8 cellular contexts compared by ENCODE assay signal in the genomic region with DNA sequence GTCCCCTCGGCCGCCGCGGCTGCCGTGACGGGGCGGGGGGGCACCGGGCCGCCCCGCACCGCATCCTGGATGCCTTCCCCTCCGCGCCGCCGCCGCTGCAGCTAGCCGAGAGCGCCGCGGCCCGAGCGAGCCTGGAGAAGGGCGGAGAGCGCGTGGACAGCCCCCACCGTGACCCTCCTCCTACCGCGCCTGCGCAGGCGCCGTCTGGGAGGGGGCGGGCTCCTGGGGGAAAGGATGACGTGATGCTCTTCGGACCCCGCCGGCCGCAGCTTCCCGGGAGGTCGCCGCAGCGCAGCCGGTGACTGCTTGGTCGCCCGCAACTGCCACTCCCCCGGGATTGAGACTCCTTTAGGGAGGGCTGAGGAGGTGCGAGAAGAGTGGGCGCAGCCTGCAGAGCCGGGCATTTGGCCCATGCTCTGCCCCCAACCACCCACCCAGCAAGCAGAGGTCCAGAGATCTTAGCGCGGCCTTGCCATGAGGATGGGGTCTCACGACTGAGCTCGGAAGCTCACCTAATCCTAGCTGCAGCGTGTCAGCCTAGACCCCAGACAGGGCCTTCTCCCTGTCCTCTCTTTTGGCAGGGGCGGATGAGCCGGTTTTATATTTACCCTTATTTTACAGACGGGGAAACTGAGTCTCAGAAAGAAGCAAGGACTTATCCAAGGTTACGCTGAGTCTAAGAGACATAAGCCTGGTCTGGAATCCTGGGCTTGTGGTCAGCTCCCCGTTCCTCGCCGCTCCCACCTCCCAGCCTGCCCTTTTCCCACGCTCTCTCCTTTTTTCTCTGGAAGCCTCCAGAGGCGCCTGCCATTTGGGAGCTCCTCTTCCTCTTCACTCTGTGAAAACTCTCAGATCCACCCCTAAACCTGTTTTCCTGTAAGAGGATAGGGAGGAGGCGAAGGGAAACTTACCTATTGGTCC. TPM values are rescaled to one million over a fixed set of nuclear protein-coding genes. Genes with fewer than 3 reads are reported as not detected.
A peak's percentile ranks its signal among the peaks of the same experiment; 100 is the strongest.
DNase-seq lines count a peak whose midpoint lies in the region; TF ChIP-seq lines count a peak whose summit lies in the region.

A gene (minus strand): TSS at position 140 of the 921 bp plus-strand sequence. CDS start 281 bp downstream, outside the sequence.

- H3K4me1 Mint-ChIP-seq in stimulated activated naive CD8-positive, alpha-beta T cell treated with anti-CD3 and anti-CD28 coated beads, Interleukin-15, Interleukin-2, amounts not matched to agents 100 ng/mL and 50 ng/mL, for 24 hours (ENCODE audit: low read depth) = peaks cover 44% of the 10 kb centered on the region

- H3K27me3 Mint-ChIP-seq in stimulated activated naive CD8-positive, alpha-beta T cell treated with anti-CD3 and anti-CD28 coated beads, Interleukin-15, Interleukin-2, amounts not matched to agents 100 ng/mL and 50 ng/mL, for 24 hours = peaks cover 11% of the 10 kb centered on the region

- H2AFZ ChIP-seq in PC-9 = peak within 1 kb of the TSS; percentile 85

- intact Hi-C loops in PC-9 (cut with micrococcal nuclease; ENCODE audit: unreplicated experiment) = no loop called here

- peak; percentile 49 for TF ChIP-seq POLR2A in GM19193 (IDR thresholded peaks at IDR 0.05; ENCODE audit: extremely low read depth, insufficient read depth, insufficient read length)

- H3K36me3 ChIP-seq in PC-9 (ENCODE audit: low read depth) = no peaks in the 10 kb centered on the region

- H3K4me3 Mint-ChIP-seq in stimulated activated naive CD8-positive, alpha-beta T cell treated with anti-CD3 and anti-CD28 coated beads, Interleukin-15, Interleukin-2, amounts not matched to agents 100 ng/mL and 50 ng/mL, for 24 hours = peak within 1 kb of the TSS; percentile 95

- H4K20me1 ChIP-seq in PC-9 (ENCODE audit: insufficient read depth) = no peaks in the 10 kb centered on the region; the same call in 1 of the 2 replicates

- H3K36me3 Mint-ChIP-seq in stimulated activated naive CD8-positive, alpha-beta T cell treated with anti-CD3 and anti-CD28 coated beads, Interleukin-15, Interleukin-2, amounts not matched to agents 100 ng/mL and 50 ng/mL, for 24 hours (ENCODE audit: low read depth) = no peaks in the 10 kb centered on the region

- peaks cover 3% of the 10 kb centered on the region; the same call in 1 of the 2 replicates for H3K9me3 ChIP-seq in AG04450 (ENCODE audit: control insufficient read depth, insufficient read depth, low read length)
- H3K9me3 ChIP-seq in PC-9 (ENCODE audit: insufficient read depth, low read depth) = no peaks in the 10 kb centered on the region

- no TSS peak for BruUV-seq in PC-9 (replicated peaks; lab: Mats Ljungman, UMichigan)

- peak within 1 kb of the TSS; percentile 98 for H3K27ac Mint-ChIP-seq in stimulated activated naive CD8-positive, alpha-beta T cell treated with anti-CD3 and anti-CD28 coated beads, Interleukin-15, Interleukin-2, amounts not matched to agents 100 ng/mL and 50 ng/mL, for 24 hours

- H3K27ac ChIP-seq in AG04450 (ENCODE audit: low read depth, low read length) (peak within 1 kb of the TSS; percentile 89), PC-9 (no peak within 1 kb of the TSS)

- H3K9me3 Mint-ChIP-seq in stimulated activated naive CD8-positive, alpha-beta T cell treated with anti-CD3 and anti-CD28 coated beads, Interleukin-15, Interleukin-2, amounts not matched to agents 100 ng/mL and 50 ng/mL, for 24 hours = no peaks in the 10 kb centered on the region

- no peak for TF ChIP-seq CTCF in AG04450 (IDR thresholded peaks at IDR 0.05; ENCODE audit: low read depth, low read length)
- no peak for TF ChIP-seq CTCF in PC-9 (conservative IDR thresholded peaks at IDR 0.05)

- DNase-seq in AG04450 (ENCODE audit: low read depth, low spot score) (peak; percentile 51), HuH-7 (ENCODE audit: low spot score) (peak; percentile 98), PC-9 (peak; percentile 40 to 57), fibroblast of gingiva (ENCODE audit: low read depth) (peak; percentile 83), myocyte (ENCODE audit: low read depth) (peak; percentile 91)
- peak; percentile 12 to 32 for DNase-seq in activated T-helper 1 cell treated with anti-CD3 and anti-CD28 coated beads, Interleukin-2, amount 50 U/mL, for 16 hours (ENCODE audit: low read depth in 1 of 2, low spot score in 1 of 2)

- peak within 1 kb of the TSS; percentile 83 for H3K4me2 ChIP-seq in PC-9

- POLR2A ChIA-PET in AG04450 (lab: Yijun Ruan, JAX) (interaction anchor here (0.6 to 2.0 kb wide), 8 partner anchors 23 to 1039 kb away, joined by 3 to 20 read pairs (median 3); a partner anchor contains a TSS), PC-9 (lab: Charles Lee; ENCODE audit: unreplicated experiment) (interaction anchor here (0.5 to 0.6 kb wide), 3 partner anchors 12 to 136 kb away, joined by 4 to 35 read pairs (median 4); no protein-coding TSS in a partner anchor)

- no peaks in the 10 kb centered on the region for H3K9me2 ChIP-seq in PC-9 (ENCODE audit: insufficient read depth)

- no peaks in the 10 kb centered on the region for H3K27me3 ChIP-seq in AG04450 (ENCODE audit: control insufficient read depth, insufficient read depth, low read length)
- H3K27me3 ChIP-seq in PC-9 (ENCODE audit: insufficient read depth, low read depth) = no peaks in the 10 kb centered on the region

- peaks cover 32% of the 10 kb centered on the region for H3K79me2 ChIP-seq in PC-9 (ENCODE audit: low read depth)

- H3K4me3 ChIP-seq in AG04450 (ENCODE audit: low read depth, low read length) (peak within 1 kb of the TSS; percentile 86), PC-9 (peak within 1 kb of the TSS; percentile 59)

- CTCF ChIA-PET in AG04450 (lab: Charles Lee) = interaction anchor here (0.6 to 1.2 kb wide), 2 partner anchors 147 to 242 kb away, joined by 3 to 5 read pairs; no protein-coding TSS in a partner anchor
- CTCF ChIA-PET in PC-9 (lab: Charles Lee) = no interaction called here

- no peaks in the 10 kb centered on the region for H3F3A ChIP-seq in PC-9 (ENCODE audit: insufficient read depth, low read depth)

- peaks cover 11% of the 10 kb centered on the region for H3K4me1 ChIP-seq in PC-9 (replicated peaks; ENCODE audit: insufficient read depth)

RNA-seq across cellular contexts. Expression of the gene that starts here (rescaled TPM):
- 145 and 175 TPM in 2 replicates for polyA plus RNA-seq in AG04450 (2011; rRNA removed)
- 333 and 414 TPM in 2 replicates for polyA minus RNA-seq in AG04450 (2011; rRNA and poly(A)+ RNA removed)
- 17.7 and 19.8 TPM in 2 replicates for total RNA-seq in PC-9 (2021)
- total RNA-seq in myocyte = 55.3 and 69.5 TPM in 2 replicates
- 102 TPM for polyA plus RNA-seq in myocyte (2012)

Comparison
In these comparisons a context has a peak if more than half of its experiments do, and no peak if none do; other contexts are left out.
1. DNase-seq: peak in every context shown above with its lines; median percentile 98 in HuH-7; 91 in myocyte; 83 in fibroblast of gingiva; 51 in AG04450; 48 in PC-9; 22 in activated T-helper 1 cell treated with anti-CD3 and anti-CD28 coated beads, Interleukin-2, amount 50 U/mL, for 16 hours.